Comparison of ENCODE assay signal across 2 cellular contexts in the genomic region with DNA sequence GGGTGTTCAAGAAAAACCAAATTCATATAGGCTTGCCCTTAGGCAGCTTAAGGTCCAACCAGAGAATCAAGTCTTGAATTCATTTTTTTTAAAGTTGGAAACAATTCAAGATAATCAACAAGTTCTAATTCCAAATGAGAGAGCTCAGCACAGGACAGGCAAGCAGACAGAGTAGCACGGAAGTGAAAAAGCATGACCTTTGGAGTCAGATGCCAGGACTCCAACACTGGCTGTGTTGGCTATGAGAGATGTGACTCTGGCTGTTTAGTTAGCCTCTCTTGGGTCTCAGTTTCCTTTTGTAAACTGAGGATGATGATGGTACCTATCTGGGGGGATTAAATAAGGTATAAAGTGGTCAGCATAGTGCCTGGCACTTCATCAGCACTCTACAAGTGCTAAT.
TF ChIP-seq lines count a peak whose summit lies in the region.

No MANE protein-coding gene starts in this region.

TF ChIP-seq in liver, 16 proteins besides CTCF, POLR2A, EP300 and RAD21:
- TF ChIP-seq FOXA2 (IDR thresholded peaks at IDR 0.05) = no peak
- no peak for TF ChIP-seq SP1 (IDR thresholded peaks at IDR 0.05)
- TF ChIP-seq EGR1 (IDR thresholded peaks at IDR 0.05; ENCODE audit: low read depth in 2 of 2) = no peak
- TF ChIP-seq HNF4A (conservative IDR thresholded peaks at IDR 0.05) = peak; percentile 24 to 55
- TF ChIP-seq FOXA1 (IDR thresholded peaks at IDR 0.05) = no peak
- TF ChIP-seq, protein P1, sequence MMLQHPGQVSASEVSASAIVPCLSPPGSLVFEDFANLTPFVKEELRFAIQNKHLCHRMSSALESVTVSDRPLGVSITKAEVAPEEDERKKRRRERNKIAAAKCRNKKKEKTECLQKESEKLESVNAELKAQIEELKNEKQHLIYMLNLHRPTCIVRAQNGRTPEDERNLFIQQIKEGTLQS (IDR thresholded peaks at IDR 0.05) = no peak

TF ChIP-seq in HepG2, 621 proteins besides CTCF, POLR2A, EP300 and RAD21:
- TF ChIP-seq KMT2B (CRISPR knock-in tag; IDR thresholded peaks at IDR 0.05) = no peak
- TF ChIP-seq SIX4 (CRISPR knock-in tag; IDR thresholded peaks at IDR 0.05) = no peak
